ENCODE assay signal across 31 cellular contexts in genomic region chr7:95279417-95279816, GRCh38. TPM values are rescaled to one million over a fixed set of nuclear protein-coding genes. Genes with fewer than 3 reads are reported as not detected.
"Had no signal": no experiment of that assay in that cellular context is flagged by ENCODE, and none has a peak within 500 bp of the region (broad histone marks: within the 10 kb centered on the region; RNA-seq: fewer than 3 reads in every experiment).

No MANE protein-coding gene starts in this region.

- H3K36me3 Mint-ChIP-seq: stimulated activated effector memory CD8-positive, alpha-beta T cell treated with anti-CD3 and anti-CD28 coated beads, Interleukin-12 subunit alpha, Interleukin-12 subunit beta, amount 100 ng/mL, for 72 hours; stimulated activated memory B cell treated with anti-CD40 and anti-IgM and Interleukin-4, amounts not matched to agents 10 μg/mL and 1 μg/mL and 100 μg/mL, for 72 hours; stimulated activated naive B cell treated with anti-CD40 and anti-IgM and Interleukin-4, amounts not matched to agents 10 μg/mL and 1 μg/mL and 100 μg/mL, for 72 hours; type B pancreatic cell had no signal

- H3K27me3 Mint-ChIP-seq: stimulated activated naive B cell treated with anti-CD40 and anti-IgM and Interleukin-4, amounts not matched to agents 10 μg/mL and 1 μg/mL and 100 μg/mL, for 72 hours; stimulated activated naive CD8-positive, alpha-beta T cell treated with anti-CD3 and anti-CD28 coated beads, Interleukin-15, amount 100 ng/mL, for 72 hours; type B pancreatic cell had no signal

- H3K27me3 ChIP-seq: stomach, suprapubic skin, thyroid gland, tibial artery, tibial nerve, transverse colon, upper lobe of left lung, upper lobe of right lung, uterus, vagina had no signal

- H3K27ac Mint-ChIP-seq: stimulated activated effector memory CD8-positive, alpha-beta T cell treated with anti-CD3 and anti-CD28 coated beads, Interleukin-12 subunit alpha, Interleukin-12 subunit beta, amount 100 ng/mL, for 72 hours; stimulated activated memory B cell treated with anti-CD40 and anti-IgM and Interleukin-4, amounts not matched to agents 10 μg/mL and 1 μg/mL and 100 μg/mL, for 72 hours; stimulated activated naive B cell treated with anti-CD40 and anti-IgM and Interleukin-4, amounts not matched to agents 10 μg/mL and 1 μg/mL and 100 μg/mL, for 72 hours; stimulated activated naive CD8-positive, alpha-beta T cell treated with anti-CD3 and anti-CD28 coated beads, Interleukin-15, amount 100 ng/mL, for 72 hours; stimulated activated naive CD8-positive, alpha-beta T cell treated with anti-CD3 and anti-CD28 coated beads, Interleukin-15, Interleukin-2, amounts not matched to agents 100 ng/mL and 50 ng/mL, for 24 hours; type B pancreatic cell had no signal

- ATAC-seq: stimulated activated effector memory CD8-positive, alpha-beta T cell treated with anti-CD3 and anti-CD28 coated beads, Interleukin-12 subunit alpha, Interleukin-12 subunit beta, amount 100 ng/mL, for 72 hours; stimulated activated memory B cell treated with anti-CD40 and anti-IgM and Interleukin-4, amounts not matched to agents 10 μg/mL and 1 μg/mL and 100 μg/mL, for 72 hours; stimulated activated naive B cell treated with anti-CD40 and anti-IgM and Interleukin-4, amounts not matched to agents 10 μg/mL and 1 μg/mL and 100 μg/mL, for 72 hours; stimulated activated naive CD8-positive, alpha-beta T cell treated with anti-CD3 and anti-CD28 coated beads, Interleukin-15, amount 100 ng/mL, for 72 hours; stimulated activated naive CD8-positive, alpha-beta T cell treated with anti-CD3 and anti-CD28 coated beads, Interleukin-15, Interleukin-2, amounts not matched to agents 100 U/mL and 50 U/mL, for 24 hours; upper lobe of right lung had no signal

- H3K4me3 ChIP-seq: stomach, suprapubic skin, thoracic aorta, thyroid gland, tibial artery, tibial nerve, transverse colon, upper lobe of left lung, upper lobe of right lung, uterus, vagina had no signal

- H3K9me3 Mint-ChIP-seq: stimulated activated effector memory CD8-positive, alpha-beta T cell treated with anti-CD3 and anti-CD28 coated beads, Interleukin-12 subunit alpha, Interleukin-12 subunit beta, amount 100 ng/mL, for 72 hours; stimulated activated memory B cell treated with anti-CD40 and anti-IgM and Interleukin-4, amounts not matched to agents 10 μg/mL and 1 μg/mL and 100 μg/mL, for 72 hours; stimulated activated naive B cell treated with anti-CD40 and anti-IgM and Interleukin-4, amounts not matched to agents 10 μg/mL and 1 μg/mL and 100 μg/mL, for 72 hours; stimulated activated naive CD8-positive, alpha-beta T cell treated with anti-CD3 and anti-CD28 coated beads, Interleukin-15, amount 100 ng/mL, for 72 hours; stimulated activated naive CD8-positive, alpha-beta T cell treated with anti-CD3 and anti-CD28 coated beads, Interleukin-15, Interleukin-2, amounts not matched to agents 100 ng/mL and 50 ng/mL, for 24 hours; type B pancreatic cell had no signal

- H3K4me1 Mint-ChIP-seq: stimulated activated effector memory CD8-positive, alpha-beta T cell treated with anti-CD3 and anti-CD28 coated beads, Interleukin-12 subunit alpha, Interleukin-12 subunit beta, amount 100 ng/mL, for 72 hours; stimulated activated memory B cell treated with anti-CD40 and anti-IgM and Interleukin-4, amounts not matched to agents 10 μg/mL and 1 μg/mL and 100 μg/mL, for 72 hours; stimulated activated naive B cell treated with anti-CD40 and anti-IgM and Interleukin-4, amounts not matched to agents 10 μg/mL and 1 μg/mL and 100 μg/mL, for 72 hours; stimulated activated naive CD8-positive, alpha-beta T cell treated with anti-CD3 and anti-CD28 coated beads, Interleukin-15, amount 100 ng/mL, for 72 hours had no signal

- H3K9me3 ChIP-seq: stomach, suprapubic skin, thoracic aorta, thyroid gland, tibial artery, tibial nerve, transverse colon, upper lobe of left lung, upper lobe of right lung, uterus, vagina had no signal

- H3K4me3 Mint-ChIP-seq: stimulated activated effector memory CD8-positive, alpha-beta T cell treated with anti-CD3 and anti-CD28 coated beads, Interleukin-12 subunit alpha, Interleukin-12 subunit beta, amount 100 ng/mL, for 72 hours; stimulated activated memory B cell treated with anti-CD40 and anti-IgM and Interleukin-4, amounts not matched to agents 10 μg/mL and 1 μg/mL and 100 μg/mL, for 72 hours; stimulated activated naive B cell treated with anti-CD40 and anti-IgM and Interleukin-4, amounts not matched to agents 10 μg/mL and 1 μg/mL and 100 μg/mL, for 72 hours; stimulated activated naive CD8-positive, alpha-beta T cell treated with anti-CD3 and anti-CD28 coated beads, Interleukin-15, amount 100 ng/mL, for 72 hours; stimulated activated naive CD8-positive, alpha-beta T cell treated with anti-CD3 and anti-CD28 coated beads, Interleukin-15, Interleukin-2, amounts not matched to agents 100 ng/mL and 50 ng/mL, for 24 hours; type B pancreatic cell had no signal

- DNase-seq: stimulated activated CD4-positive, alpha-beta T cell treated with anti-CD3 and anti-CD28 coated beads, Interleukin-2, amount 100 ng/mL, for 48 hours; stimulated activated CD4-positive, alpha-beta T cell treated with anti-CD3 and anti-CD28 coated beads, Interleukin-4, amount 100 ng/mL, for 1 hour; stimulated activated CD4-positive, alpha-beta T cell treated with anti-CD3 and anti-CD28 coated beads, Interleukin-4, amount 100 ng/mL, for 24 hours; stimulated activated CD4-positive, alpha-beta T cell treated with anti-CD3 and anti-CD28 coated beads, Interleukin-4, amount 100 ng/mL, for 4 hours; stimulated activated CD8-positive, alpha-beta memory T cell treated with anti-CD3 and anti-CD28 coated beads, Interleukin-4, amount 100 ng/mL, for 48 hours; stimulated activated naive B cell treated with anti-CD40 and anti-IgM and Interleukin-4, amounts not matched to agents 10 μg/mL and 1 μg/mL and 100 μg/mL, for 72 hours; stimulated activated naive CD4-positive, alpha-beta T cell; stimulated activated naive CD4-positive, alpha-beta T cell treated with Interleukin-2 at 50 U/mL for 16 hours; stimulated activated naive CD8-positive, alpha-beta T cell treated with anti-CD3 and anti-CD28 coated beads, Interleukin-15, amount 100 ng/mL, for 72 hours; stimulated activated naive CD8-positive, alpha-beta T cell treated with anti-CD3 and anti-CD28 coated beads, Interleukin-15, Interleukin-2, amounts not matched to agents 100 U/mL and 50 U/mL, for 24 hours; stomach; substantia nigra; thyroid gland; tibial artery; transverse colon; trophoblast cell; upper lobe of left lung; upper lobe of right lung; uterus had no signal

- H3K27ac ChIP-seq: stomach, suprapubic skin, thoracic aorta, thyroid gland, tibial artery, tibial nerve, transverse colon, upper lobe of left lung, upper lobe of right lung, uterus, vagina had no signal

- H3K36me3 ChIP-seq: suprapubic skin, thoracic aorta, thyroid gland, transverse colon, upper lobe of left lung, upper lobe of right lung, uterus, vagina had no signal

- FAIRE-seq: urothelium cell line had no signal

- H3K4me1 ChIP-seq: stomach, suprapubic skin, thyroid gland, tibial artery, tibial nerve, transverse colon, upper lobe of right lung, uterus, vagina had no signal

RNA-seq across cellular contexts. Expression of gene PON1, which starts 44.9 kb away (rescaled TPM):
- total RNA-seq: temporal lobe, thoracic aorta, thyroid gland, tibial nerve, ureter, urinary bladder, uterus, vagina had no signal
